In the genomic region with DNA sequence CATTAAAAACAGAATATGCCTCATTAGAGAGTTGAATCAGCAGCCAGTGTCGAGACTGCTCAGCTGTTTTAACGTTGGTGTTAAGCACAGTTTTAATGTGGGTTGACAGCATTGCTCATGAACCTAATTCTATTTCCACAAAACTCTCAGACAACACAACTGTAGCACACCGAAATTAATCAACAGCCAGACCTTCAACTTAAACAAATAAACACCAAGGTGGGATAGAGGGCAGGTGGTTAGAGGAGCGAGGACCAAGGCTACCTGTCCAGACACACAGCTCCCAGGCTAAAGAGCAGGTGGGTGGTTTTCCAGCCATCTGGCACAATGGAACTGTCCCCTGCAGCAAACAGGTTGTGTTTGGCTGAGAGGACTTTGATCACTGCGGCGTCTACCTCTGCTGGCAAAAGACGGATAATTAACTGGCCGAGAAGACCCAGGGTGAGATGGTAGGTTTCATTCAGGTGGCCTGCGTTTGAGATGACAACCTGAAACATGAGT, we compare ENCODE assay signal across 27 cellular contexts.
A peak's percentile ranks its signal among the peaks of the same experiment; 100 is the strongest.
DNase-seq lines count a peak whose midpoint lies in the region; ATAC-seq and TF ChIP-seq lines count a peak whose summit lies in the region.
"Had no signal": no experiment of that assay in that cellular context is flagged by ENCODE, and none has a peak within 500 bp of the region (broad histone marks: within the 10 kb centered on the region; RNA-seq: fewer than 3 reads in every experiment).

No MANE protein-coding gene starts in this region.

- intact Hi-C loops in mucosa of descending colon (cut with DNase I, micrococcal nuclease) (no loop called here), adrenal gland (cut with DNase I) (no loop called here)

- H3K4me1 Mint-ChIP-seq in effector memory CD8-positive, alpha-beta T cell (ENCODE audit: low read depth in 2 of 2) = peaks cover 0 to 6% of the 10 kb centered on the region in 2 donors
- peaks cover 6% of the 10 kb centered on the region for H3K4me1 Mint-ChIP-seq in stimulated activated effector memory CD8-positive, alpha-beta T cell treated with anti-CD3 and anti-CD28 coated beads, Interleukin-12 subunit alpha, Interleukin-12 subunit beta, amount 100 ng/mL, for 72 hours
- H3K4me1 Mint-ChIP-seq: activated CD4-positive, alpha-beta T cell treated with anti-CD3 and anti-CD28 coated beads for 36 hours; mesothelial cell of epicardium had no signal

- TF ChIP-seq CTCF in mucosa of descending colon (IDR thresholded peaks at IDR 0.05) (no peak), adrenal gland (IDR thresholded peaks at IDR 0.05) (no peak)

- 81 to 88% (median 86%) methylated on average over 9 of the region's 9 CpGs for WGBS in adrenal gland, 4 donors

- no peaks in the 10 kb centered on the region for H3K27me3 ChIP-seq in adrenal gland
- H3K27me3 ChIP-seq: left lung had no signal

- peaks cover 5% of the 10 kb centered on the region for H3K9me3 ChIP-seq in mucosa of descending colon
- H3K9me3 ChIP-seq in adrenal gland (replicated peaks in 1 of 3) = peaks cover 0 to under 1% (median 0%) of the 10 kb centered on the region in 3 donors

- no peak for TF ChIP-seq POLR2A in adrenal gland (IDR thresholded peaks at IDR 0.05)

- no peaks in the 10 kb centered on the region for H3K9me3 Mint-ChIP-seq in effector memory CD8-positive, alpha-beta T cell
- no peaks in the 10 kb centered on the region for H3K9me3 Mint-ChIP-seq in stimulated activated effector memory CD8-positive, alpha-beta T cell treated with anti-CD3 and anti-CD28 coated beads, Interleukin-12 subunit alpha, Interleukin-12 subunit beta, amount 100 ng/mL, for 72 hours
- H3K9me3 Mint-ChIP-seq: stimulated activated naive B cell treated with anti-CD40 and anti-IgM and Interleukin-4, amounts not matched to agents 10 μg/mL and 1 μg/mL and 100 μg/mL, for 72 hours had no signal

- H3K36me3 Mint-ChIP-seq in effector memory CD8-positive, alpha-beta T cell (ENCODE audit: insufficient read depth) = peaks cover 86% of the 10 kb centered on the region
- peaks cover 100% of the 10 kb centered on the region for H3K36me3 Mint-ChIP-seq in stimulated activated effector memory CD8-positive, alpha-beta T cell treated with anti-CD3 and anti-CD28 coated beads, Interleukin-12 subunit alpha, Interleukin-12 subunit beta, amount 100 ng/mL, for 72 hours

- ATAC-seq in effector memory CD8-positive, alpha-beta T cell (replicated peaks) = no peak
- peak; percentile 86 for ATAC-seq in mucosa of descending colon
- no peak for ATAC-seq in stimulated activated effector memory CD8-positive, alpha-beta T cell treated with anti-CD3 and anti-CD28 coated beads, Interleukin-12 subunit alpha, Interleukin-12 subunit beta, amount 100 ng/mL, for 72 hours
- ATAC-seq: activated CD4-positive, alpha-beta T cell treated with anti-CD3 and anti-CD28 coated beads for 36 hours; activated naive CD4-positive, alpha-beta T cell treated with anti-CD3 and anti-CD28 coated beads, Interleukin-2, amount 50 U/mL, for 72 hours; left lung; naive thymus-derived CD8-positive, alpha-beta T cell; psoas muscle; stimulated activated naive B cell treated with anti-CD40 and anti-IgM and Interleukin-4, amounts not matched to agents 10 μg/mL and 1 μg/mL and 100 μg/mL, for 72 hours had no signal

- H3K27me3 Mint-ChIP-seq in effector memory CD8-positive, alpha-beta T cell = no peaks in the 10 kb centered on the region
- H3K27me3 Mint-ChIP-seq: activated CD4-positive, alpha-beta T cell treated with anti-CD3 and anti-CD28 coated beads for 36 hours; naive thymus-derived CD8-positive, alpha-beta T cell; stimulated activated naive B cell treated with anti-CD40 and anti-IgM and Interleukin-4, amounts not matched to agents 10 μg/mL and 1 μg/mL and 100 μg/mL, for 72 hours had no signal

- peaks cover 12% of the 10 kb centered on the region for H3K36me3 ChIP-seq in mucosa of descending colon (ENCODE audit: low read depth)
- H3K36me3 ChIP-seq in adrenal gland (replicated peaks in 1 of 2) = peaks cover 0 to 77% of the 10 kb centered on the region in 2 donors

- DNase-seq in DMS53 treated with DMSO at 0.1 percent for 48 hours (lab: John Stamatoyannopoulos, UW; ENCODE audit: unreplicated experiment) (peak; percentile 80), NCI-H69 (lab: John Stamatoyannopoulos, UW) (peak; percentile 61), mucosa of descending colon (peak in 1 of 3 donors; percentile 18), adrenal gland (no peak), NCI-H446 (lab: John Stamatoyannopoulos, UW) (no peak), pons (ENCODE audit: low spot score) (no peak)
- no peak for DNase-seq in effector memory CD8-positive, alpha-beta T cell
- DNase-seq in stimulated activated effector memory CD8-positive, alpha-beta T cell treated with anti-CD3 and anti-CD28 coated beads, Interleukin-12 subunit alpha, Interleukin-12 subunit beta, amount 100 ng/mL, for 72 hours (ENCODE audit: low spot score in 2 of 2) = no peak
- DNase-seq: ACHN; activated CD4-positive, alpha-beta T cell treated with anti-CD3 and anti-CD28 coated beads for 36 hours; activated effector memory CD4-positive, alpha-beta T cell treated with Interleukin-2 at 50 U/mL for 16 hours; effector memory CD4-positive, alpha-beta T cell; erythroblast; GDM1; immature natural killer cell; left lung; naive thymus-derived CD8-positive, alpha-beta T cell; NCI-H187; NCI-H524; psoas muscle; SIG-M5; stimulated activated naive B cell treated with anti-CD40 and anti-IgM and Interleukin-4, amounts not matched to agents 10 μg/mL and 1 μg/mL and 100 μg/mL, for 72 hours; substantia nigra; trophoblast cell had no signal

- H3K27ac ChIP-seq in adrenal gland = no peak overlapping the region
- H3K27ac ChIP-seq: coronary artery, left lung, psoas muscle had no signal

- no peaks in the 10 kb centered on the region for H3K4me1 ChIP-seq in mucosa of descending colon (ENCODE audit: low read depth)
- H3K4me1 ChIP-seq in adrenal gland (replicated peaks in 1 of 2) = peaks cover 4 to 9% of the 10 kb centered on the region in 2 donors
- H3K4me1 ChIP-seq: left lung, psoas muscle had no signal

- H3K4me3 Mint-ChIP-seq in effector memory CD8-positive, alpha-beta T cell = no peak overlapping the region
- no peak overlapping the region for H3K4me3 Mint-ChIP-seq in stimulated activated effector memory CD8-positive, alpha-beta T cell treated with anti-CD3 and anti-CD28 coated beads, Interleukin-12 subunit alpha, Interleukin-12 subunit beta, amount 100 ng/mL, for 72 hours
- H3K4me3 Mint-ChIP-seq: activated CD4-positive, alpha-beta T cell treated with anti-CD3 and anti-CD28 coated beads for 36 hours; immature natural killer cell; mesothelial cell of epicardium; naive thymus-derived CD8-positive, alpha-beta T cell; stimulated activated naive B cell treated with anti-CD40 and anti-IgM and Interleukin-4, amounts not matched to agents 10 μg/mL and 1 μg/mL and 100 μg/mL, for 72 hours had no signal

- H3K4me3 ChIP-seq in mucosa of descending colon (no peak overlapping the region), adrenal gland (no peak overlapping the region)
- H3K4me3 ChIP-seq: coronary artery, left lung, psoas muscle had no signal

- H3K27ac Mint-ChIP-seq in effector memory CD8-positive, alpha-beta T cell = peak overlapping the region; percentile 17 to 81
- H3K27ac Mint-ChIP-seq in stimulated activated effector memory CD8-positive, alpha-beta T cell treated with anti-CD3 and anti-CD28 coated beads, Interleukin-12 subunit alpha, Interleukin-12 subunit beta, amount 100 ng/mL, for 72 hours = no peak overlapping the region
- H3K27ac Mint-ChIP-seq: activated CD4-positive, alpha-beta T cell treated with anti-CD3 and anti-CD28 coated beads for 36 hours; mesothelial cell of epicardium; stimulated activated naive B cell treated with anti-CD40 and anti-IgM and Interleukin-4, amounts not matched to agents 10 μg/mL and 1 μg/mL and 100 μg/mL, for 72 hours had no signal

Comparison
In these comparisons a context has a peak if more than half of its experiments do, and no peak if none do; other contexts are left out.
1. DNase-seq: peak in DMS53 treated with DMSO at 0.1 percent for 48 hours (single experiment) and NCI-H69 (single experiment); none in effector memory CD8-positive, alpha-beta T cell (0 of 3), adrenal gland (0 of 7), NCI-H446 (0 of 2), pons (single experiment) and stimulated activated effector memory CD8-positive, alpha-beta T cell treated with anti-CD3 and anti-CD28 coated beads, Interleukin-12 subunit alpha, Interleukin-12 subunit beta, amount 100 ng/mL, for 72 hours (0 of 2).